ENCODE assay signal across 10 cellular contexts in the genomic region with DNA sequence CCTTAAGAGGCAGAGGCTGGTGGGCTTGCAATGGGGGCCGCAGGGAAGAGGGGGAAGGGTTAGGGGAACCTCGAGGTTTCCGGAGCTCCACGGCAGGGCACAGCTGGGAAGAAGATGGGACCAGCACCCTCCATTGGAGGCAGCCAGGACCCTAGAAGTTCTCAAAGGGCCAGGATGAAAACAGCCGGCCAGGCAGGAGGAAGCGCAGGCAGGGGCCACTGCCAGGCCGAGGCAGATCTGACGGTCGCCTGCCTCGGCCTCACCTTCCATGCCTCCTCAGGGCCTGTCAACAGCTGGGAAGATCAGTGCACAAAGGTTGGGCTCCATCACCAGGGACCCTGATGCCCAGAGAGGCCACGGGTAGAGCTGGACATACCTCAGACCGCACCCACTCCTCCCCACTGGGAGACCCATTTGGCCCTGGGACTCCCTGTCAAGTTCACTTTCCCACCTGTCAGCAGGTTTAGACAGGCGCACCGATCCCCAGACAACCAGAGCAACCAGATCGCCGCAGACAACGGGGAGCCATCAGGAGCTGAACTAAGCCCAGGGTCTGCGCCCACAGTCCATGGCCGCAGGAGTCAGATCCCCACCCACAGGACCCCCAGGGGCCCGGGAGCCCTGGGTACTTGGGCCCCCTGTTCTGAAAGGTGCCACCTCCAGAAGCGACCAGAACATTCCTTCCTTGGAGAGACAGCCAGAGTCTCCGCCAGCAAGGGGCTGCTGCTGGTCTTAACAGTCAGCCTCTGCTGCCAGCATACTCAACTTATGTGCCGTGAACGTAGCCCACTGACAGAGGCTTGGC. TPM values are rescaled to one million over a fixed set of nuclear protein-coding genes. Genes with fewer than 3 reads are reported as not detected.
DNase-seq lines count a peak whose midpoint lies in the region; ATAC-seq and TF ChIP-seq lines count a peak whose summit lies in the region.
"Had no signal": no experiment of that assay in that cellular context is flagged by ENCODE, and none has a peak within 500 bp of the region (broad histone marks: within the 10 kb centered on the region; RNA-seq: fewer than 3 reads in every experiment).

No MANE protein-coding gene starts in this region.

- TF ChIP-seq CTCF in OCI-LY3 (IDR thresholded peaks at IDR 0.05; ENCODE audit: low read depth, low read length), result no peak
- no peak for TF ChIP-seq CTCF in chondrocyte (IDR thresholded peaks at IDR 0.05)
- no peak for TF ChIP-seq CTCF in neural progenitor cell (IDR thresholded peaks at IDR 0.05)

- no peaks in the 10 kb centered on the region for H3F3A ChIP-seq in neural progenitor cell (ENCODE audit: low read depth)

- no peaks in the 10 kb centered on the region for H3K27me3 Mint-ChIP-seq in CD8-positive, alpha-beta memory T cell
- H3K27me3 Mint-ChIP-seq in chondrocyte (ENCODE audit: low read depth) (no peaks in the 10 kb centered on the region), neural progenitor cell (ENCODE audit: insufficient read depth, low read depth) (peaks cover 2% of the 10 kb centered on the region)

- CTCF ChIA-PET in CD8-positive, alpha-beta memory T cell (lab: Charles Lee), result interaction anchor here (0.9 kb wide), 1 partner anchor 56 kb away, joined by 3 read pairs; no protein-coding TSS in a partner anchor

- POLR2A ChIA-PET in CD8-positive, alpha-beta memory T cell (lab: Charles Lee), result no interaction called here

- H3K36me3 ChIP-seq in CD8-positive, alpha-beta memory T cell (ENCODE audit: insufficient read depth, low read length), result no peaks in the 10 kb centered on the region
- peaks cover 2% of the 10 kb centered on the region for H3K36me3 ChIP-seq in OCI-LY3 (replicated peaks; ENCODE audit: low read depth, low read length)
- H3K36me3 ChIP-seq in neural progenitor cell, result no peaks in the 10 kb centered on the region
- H3K36me3 ChIP-seq: esophagus muscularis mucosa, upper lobe of left lung had no signal

- peak overlapping the region; percentile 76 for H3K4me2 ChIP-seq in OCI-LY3 (ENCODE audit: low read length)
- no peak overlapping the region for H3K4me2 ChIP-seq in neural progenitor cell

- H3K79me2 ChIP-seq in OCI-LY3 (ENCODE audit: low read length), result peaks cover 61% of the 10 kb centered on the region
- H3K79me2 ChIP-seq in neural progenitor cell (ENCODE audit: low read depth), result peaks cover 24% of the 10 kb centered on the region

- H2AFZ ChIP-seq in OCI-LY3 (ENCODE audit: low read depth, low read length) (no peak overlapping the region), neural progenitor cell (replicated peaks) (no peak overlapping the region)

- no peaks in the 10 kb centered on the region for H3K9me3 Mint-ChIP-seq in CD8-positive, alpha-beta memory T cell
- H3K9me3 Mint-ChIP-seq in chondrocyte (ENCODE audit: low read depth) (no peaks in the 10 kb centered on the region), neural progenitor cell (no peaks in the 10 kb centered on the region)

- H3K27ac ChIP-seq in CD8-positive, alpha-beta memory T cell (ENCODE audit: low read depth, low read length), result no peak overlapping the region
- no peak overlapping the region for H3K27ac ChIP-seq in OCI-LY3 (ENCODE audit: low read length)
- no peak overlapping the region for H3K27ac ChIP-seq in neural progenitor cell
- H3K27ac ChIP-seq: esophagus muscularis mucosa, upper lobe of left lung had no signal

- peak in 1 of 5 donors; percentile 31 for DNase-seq in CD8-positive, alpha-beta memory T cell
- peak; percentile 70 for DNase-seq in chondrocyte (ENCODE audit: low spot score)
- no peak for DNase-seq in neural progenitor cell (ENCODE audit: low spot score)
- no peak for DNase-seq in GM19240 (ENCODE audit: insufficient read length, low spot score)
- DNase-seq in kidney glomerular epithelial cell (lab: John Stamatoyannopoulos, UW), result no peak

- peak overlapping the region in 7 of 8 donors; percentile 32 to 90 (median 67) for H3K27ac Mint-ChIP-seq in CD8-positive, alpha-beta memory T cell
- H3K27ac Mint-ChIP-seq in chondrocyte (ENCODE audit: unreplicated experiment) (no peak overlapping the region), neural progenitor cell (no peak overlapping the region)

- peak overlapping the region; percentile 65 to 86 (median 81) for H3K4me3 Mint-ChIP-seq in CD8-positive, alpha-beta memory T cell
- H3K4me3 Mint-ChIP-seq in chondrocyte (ENCODE audit: unreplicated experiment) (no peak overlapping the region), neural progenitor cell (peak overlapping the region; percentile 83)

- no peak for ATAC-seq in HG03196 (IDR thresholded peaks at IDR 0.05; ENCODE audit: unreplicated experiment)
- no peak for ATAC-seq in GM19463 (IDR thresholded peaks at IDR 0.05; ENCODE audit: unreplicated experiment)

- no peaks in the 10 kb centered on the region for H3K9me3 ChIP-seq in CD8-positive, alpha-beta memory T cell (ENCODE audit: low read length)
- H3K9me3 ChIP-seq in OCI-LY3 (ENCODE audit: insufficient read depth, low read length), result no peaks in the 10 kb centered on the region
- no peaks in the 10 kb centered on the region for H3K9me3 ChIP-seq in neural progenitor cell (ENCODE audit: low read depth)
- H3K9me3 ChIP-seq: esophagus muscularis mucosa, upper lobe of left lung had no signal

- H3K4me1 ChIP-seq in CD8-positive, alpha-beta memory T cell (ENCODE audit: insufficient read depth, low read length), result peaks cover 10% of the 10 kb centered on the region
- H3K4me1 ChIP-seq in OCI-LY3 (ENCODE audit: low read length), result peaks cover 13% of the 10 kb centered on the region
- H3K4me1 ChIP-seq in neural progenitor cell, result peaks cover 26% of the 10 kb centered on the region

- H4K20me1 ChIP-seq in OCI-LY3 (ENCODE audit: insufficient read depth, low read length) (peaks cover 7% of the 10 kb centered on the region; the same call in 1 of the 2 replicates), neural progenitor cell (ENCODE audit: low read depth) (peaks cover 35% of the 10 kb centered on the region)

- no peak overlapping the region for H3K9ac ChIP-seq in OCI-LY3 (ENCODE audit: low read length)
- no peak overlapping the region for H3K9ac ChIP-seq in neural progenitor cell

- no peak overlapping the region for H3K4me3 ChIP-seq in CD8-positive, alpha-beta memory T cell (ENCODE audit: low read length)
- H3K4me3 ChIP-seq in OCI-LY3 (ENCODE audit: low read length) (peak overlapping the region; percentile 87), neural progenitor cell (no peak overlapping the region)
- H3K4me3 ChIP-seq: esophagus muscularis mucosa had no signal

- peaks cover 7 to 21% (median 9%) of the 10 kb centered on the region in 3 donors for H3K4me1 Mint-ChIP-seq in CD8-positive, alpha-beta memory T cell
- H3K4me1 Mint-ChIP-seq in chondrocyte (ENCODE audit: low read depth), result no peaks in the 10 kb centered on the region
- H3K4me1 Mint-ChIP-seq in neural progenitor cell, result peaks cover 33% of the 10 kb centered on the region

- H3K36me3 Mint-ChIP-seq in CD8-positive, alpha-beta memory T cell, result peaks cover 0 to 2% (median 0%) of the 10 kb centered on the region in 3 donors
- H3K36me3 Mint-ChIP-seq in chondrocyte (ENCODE audit: low read depth) (peaks cover 1% of the 10 kb centered on the region), neural progenitor cell (peaks cover 3% of the 10 kb centered on the region)

- no peaks in the 10 kb centered on the region for H3K27me3 ChIP-seq in CD8-positive, alpha-beta memory T cell (ENCODE audit: insufficient read depth, low read length, poor library complexity, severe bottlenecking)
- no peaks in the 10 kb centered on the region for H3K27me3 ChIP-seq in OCI-LY3 (ENCODE audit: low read depth, low read length)
- no peaks in the 10 kb centered on the region for H3K27me3 ChIP-seq in neural progenitor cell
- H3K27me3 ChIP-seq: esophagus muscularis mucosa, upper lobe of left lung had no signal

RNA-seq across cellular contexts. Expression of gene SLC19A1, which starts 2.2 kb away (rescaled TPM):
- total RNA-seq in CD8-positive, alpha-beta memory T cell, result 10 to 100 TPM; 55.7 to 66.8 TPM
- 7.0 TPM for polyA plus RNA-seq in CD8-positive, alpha-beta memory T cell
- total RNA-seq in chondrocyte (6.5 to 12.7 TPM (median 7.8 TPM) in 3 replicates), neural progenitor cell (ENCODE audit: low replicate concordance) (7.7 and 17.3 TPM in 2 replicates)

Comparison
In these comparisons a context has a peak if more than half of its experiments do, and no peak if none do; other contexts are left out.
1. H3K27ac Mint-ChIP-seq: peak in CD8-positive, alpha-beta memory T cell (7 of 8); none in chondrocyte (single experiment) and neural progenitor cell (single experiment).